Comparison of ENCODE assay signal across 26 cellular contexts in the genomic region with DNA sequence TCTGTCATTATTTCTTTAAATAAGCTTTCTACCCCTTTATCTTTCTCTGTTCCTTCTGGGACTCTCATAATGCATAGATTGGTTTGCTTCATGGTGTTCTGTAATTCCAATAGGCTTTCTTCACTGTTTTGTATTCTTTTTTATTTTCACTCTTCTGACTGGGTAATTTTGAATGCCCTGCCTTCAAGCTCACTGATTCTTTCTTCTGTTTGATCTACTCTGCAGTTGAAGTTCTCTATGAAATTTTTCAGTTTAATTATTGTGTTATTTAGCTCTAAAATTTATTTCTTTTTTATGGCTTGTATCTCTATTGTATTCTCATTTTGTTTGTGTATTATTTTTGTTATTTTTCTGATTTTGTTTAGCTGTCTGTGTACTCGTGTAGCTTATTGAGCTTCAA.
"Had no signal": no experiment of that assay in that cellular context is flagged by ENCODE, and none has a peak within 500 bp of the region (broad histone marks: within the 10 kb centered on the region; RNA-seq: fewer than 3 reads in every experiment).

No MANE protein-coding gene starts in this region.

- DNase-seq: colonic mucosa; cortex of kidney; dermis blood vessel endothelial cell; dorsolateral prefrontal cortex; effector CD4-positive, alpha-beta T cell; effector CD8-positive, alpha-beta T cell; effector memory CD4-positive, alpha-beta T cell; effector memory CD8-positive, alpha-beta T cell; endodermal cell; erythroblast; esophagus squamous epithelium; foreskin fibroblast; foreskin keratinocyte; foreskin melanocyte; gastrocnemius medialis; glutamatergic neuron; head of caudate nucleus; heart left ventricle; heart right ventricle had no signal

- H3K27me3 Mint-ChIP-seq: dendritic cell treated with granulocyte-macrophage colony-stimulating factor and Interleukin-4, amounts not matched to agents 40 ng/mL and 50 ng/mL, for 4 days; effector memory CD8-positive, alpha-beta T cell had no signal

- H3K4me1 Mint-ChIP-seq: endodermal cell had no signal

- H3K4me1 ChIP-seq: colonic mucosa, esophagus muscularis mucosa, esophagus squamous epithelium, foreskin keratinocyte, gastrocnemius medialis, gastroesophageal sphincter, heart left ventricle, heart right ventricle had no signal

- H3K27ac Mint-ChIP-seq: dendritic cell treated with granulocyte-macrophage colony-stimulating factor and Interleukin-4, amounts not matched to agents 40 ng/mL and 50 ng/mL, for 4 days; effector memory CD8-positive, alpha-beta T cell; endodermal cell had no signal

- H3K79me2 ChIP-seq: hepatocyte had no signal

- H3K27me3 ChIP-seq: colonic mucosa, dorsolateral prefrontal cortex, esophagus muscularis mucosa, esophagus squamous epithelium, foreskin keratinocyte, gastrocnemius medialis, gastroesophageal sphincter, heart left ventricle, heart right ventricle, hepatocyte had no signal

- H3K4me3 ChIP-seq: colonic mucosa, coronary artery, dorsolateral prefrontal cortex, esophagus muscularis mucosa, esophagus squamous epithelium, gastrocnemius medialis, gastroesophageal sphincter, heart left ventricle, heart right ventricle, hepatocyte had no signal

- H2AFZ ChIP-seq: hepatocyte had no signal

- H3K4me3 Mint-ChIP-seq: dendritic cell treated with granulocyte-macrophage colony-stimulating factor and Interleukin-4, amounts not matched to agents 40 ng/mL and 50 ng/mL, for 4 days; effector memory CD8-positive, alpha-beta T cell; endodermal cell had no signal

- H3K4me2 ChIP-seq: hepatocyte had no signal

- ATAC-seq: effector memory CD8-positive, alpha-beta T cell; esophagus mucosa; foreskin keratinocyte; gastrocnemius medialis; gastroesophageal sphincter; heart left ventricle; heart right ventricle had no signal

- H3K36me3 ChIP-seq: colonic mucosa, esophagus muscularis mucosa, esophagus squamous epithelium, gastrocnemius medialis, gastroesophageal sphincter, heart left ventricle, heart right ventricle had no signal

- H3K9me3 ChIP-seq: colonic mucosa had no signal

- H3K27ac ChIP-seq: colonic mucosa, coronary artery, dorsolateral prefrontal cortex, epithelial cell of prostate, esophagus muscularis mucosa, esophagus squamous epithelium, foreskin keratinocyte, gastrocnemius medialis, gastroesophageal sphincter, heart left ventricle, heart right ventricle, hepatocyte had no signal
